Comparison of ENCODE assay signal across 12 cellular contexts in genomic region chr2:200479617-200480292, GRCh38. TPM values are rescaled to one million over a fixed set of nuclear protein-coding genes. Genes with fewer than 3 reads are reported as not detected.
DNase-seq lines count a peak whose midpoint lies in the region; ATAC-seq and TF ChIP-seq lines count a peak whose summit lies in the region.
"Had no signal": no experiment of that assay in that cellular context is flagged by ENCODE, and none has a peak within 500 bp of the region (broad histone marks: within the 10 kb centered on the region; RNA-seq: fewer than 3 reads in every experiment).

No MANE protein-coding gene starts in this region.

- H3K36me3 Mint-ChIP-seq in CD4-positive, CD25-positive, alpha-beta regulatory T cell, result peaks cover 19% of the 10 kb centered on the region

- H3K36me3 ChIP-seq in CD4-positive, CD25-positive, alpha-beta regulatory T cell (ENCODE audit: control insufficient read depth, insufficient read depth, low read length), result peaks cover 4% of the 10 kb centered on the region
- peaks cover 18% of the 10 kb centered on the region; the same call in 1 of the 2 replicates for H3K36me3 ChIP-seq in Panc1 (ENCODE audit: control insufficient read depth, insufficient read depth, low read length)
- H3K36me3 ChIP-seq in osteoblast (ENCODE audit: insufficient read depth, low read length), result peaks cover 13% of the 10 kb centered on the region
- H3K36me3 ChIP-seq in mucosa of descending colon (ENCODE audit: low read depth), result no peaks in the 10 kb centered on the region
- H3K36me3 ChIP-seq in stomach, result peaks cover 10 to 50% (median 48%) of the 10 kb centered on the region in 4 donors

- H3K4me2 ChIP-seq in osteoblast (ENCODE audit: insufficient read depth, low read length), result peak overlapping the region; percentile 62

- CTCF ChIA-PET in Panc1 (lab: Charles Lee), result no interaction called here

- peaks cover 0 to 8% (median 6%) of the 10 kb centered on the region in 4 donors for H3K4me1 Mint-ChIP-seq in CD4-positive, CD25-positive, alpha-beta regulatory T cell

- H4K20me1 ChIP-seq in osteoblast (ENCODE audit: insufficient read depth, low read length), result no peaks in the 10 kb centered on the region

- H3K27me3 Mint-ChIP-seq in CD4-positive, CD25-positive, alpha-beta regulatory T cell, result no peaks in the 10 kb centered on the region

- H3K27ac Mint-ChIP-seq in CD4-positive, CD25-positive, alpha-beta regulatory T cell, result peak overlapping the region in 1 of 3 donors; percentile 64

- H3K4me3 ChIP-seq in CD4-positive, CD25-positive, alpha-beta regulatory T cell (ENCODE audit: low read depth, low read length), result no peak overlapping the region
- H3K4me3 ChIP-seq in Panc1 (ENCODE audit: low read depth in 2 of 2, low read length in 2 of 2), result no peak overlapping the region
- H3K4me3 ChIP-seq in osteoblast (ENCODE audit: insufficient read depth, low read length), result peak overlapping the region; percentile 18
- no peak overlapping the region for H3K4me3 ChIP-seq in mucosa of descending colon
- no peak overlapping the region for H3K4me3 ChIP-seq in stomach

- no peaks in the 10 kb centered on the region for H3K79me2 ChIP-seq in osteoblast (ENCODE audit: insufficient read depth, low read length)

- H3K27me3 ChIP-seq in CD4-positive, CD25-positive, alpha-beta regulatory T cell (ENCODE audit: control insufficient read depth, insufficient read depth, low read length), result no peaks in the 10 kb centered on the region
- H3K27me3 ChIP-seq in Panc1 (ENCODE audit: control insufficient read depth, insufficient read depth, low read length) (no peaks in the 10 kb centered on the region), osteoblast (ENCODE audit: insufficient read depth, low read length) (no peaks in the 10 kb centered on the region), stomach (no peaks in the 10 kb centered on the region)

- peak; percentile 29 to 58 for ATAC-seq in CD4-positive, CD25-positive, alpha-beta regulatory T cell (ENCODE audit: low read depth in 2 of 2)
- ATAC-seq in Panc1, result peak; percentile 27; the same call in 1 of the 2 replicates
- no peak for ATAC-seq in mucosa of descending colon

- no peak for TF ChIP-seq POLR2A in stomach (IDR thresholded peaks at IDR 0.05)

- no peak overlapping the region for H3K27ac ChIP-seq in CD4-positive, CD25-positive, alpha-beta regulatory T cell (ENCODE audit: insufficient read depth, low read length, poor library complexity, severe bottlenecking)
- H3K27ac ChIP-seq in Panc1 (ENCODE audit: low read length) (peak overlapping the region; percentile 76), epithelial cell of prostate (peak overlapping the region; percentile 67), osteoblast (ENCODE audit: low read depth, low read length) (peak overlapping the region; percentile 83), stomach (peak overlapping the region in 2 of 5 donors; percentile 38 to 40)

- in situ Hi-C loops in Panc1 (cut with HindIII; ENCODE audit: low pct_unique_long_range_greater_than_20kb, low sequenced_read_pairs), result no loop called here

- WGBS in stomach, 5 donors, result 40 to 59% (median 48%) methylated on average over 10 of the region's 10 CpGs

- no peaks in the 10 kb centered on the region for H3K9me3 ChIP-seq in CD4-positive, CD25-positive, alpha-beta regulatory T cell (ENCODE audit: control insufficient read depth in 2 of 2, low read length in 2 of 2)
- no peaks in the 10 kb centered on the region for H3K9me3 ChIP-seq in Panc1 (ENCODE audit: control insufficient read depth, insufficient read depth, low read depth, low read length)
- no peaks in the 10 kb centered on the region for H3K9me3 ChIP-seq in osteoblast (ENCODE audit: low read depth, low read length)
- no peaks in the 10 kb centered on the region for H3K9me3 ChIP-seq in mucosa of descending colon
- H3K9me3 ChIP-seq in stomach, result no peaks in the 10 kb centered on the region

- no peaks in the 10 kb centered on the region for H3K9me3 Mint-ChIP-seq in CD4-positive, CD25-positive, alpha-beta regulatory T cell

- peak overlapping the region; percentile 44 for H2AFZ ChIP-seq in osteoblast (ENCODE audit: low read length)

- no peak overlapping the region for H3K4me3 Mint-ChIP-seq in CD4-positive, CD25-positive, alpha-beta regulatory T cell

- intact Hi-C loops in Panc1 (cut with micrococcal nuclease; ENCODE audit: unreplicated experiment) (loop anchor here (2.0 to 10.0 kb wide), 2 partner anchors 165 to 499 kb away; no protein-coding TSS in a partner anchor), mucosa of descending colon (cut with DNase I, micrococcal nuclease) (loop anchor here in 1 of 2 donors (5.0 to 10.0 kb wide), 2 partner anchors 175 to 497 kb away; partner anchors contain the start of gene SPATS2L), stomach (cut with DNase I; ENCODE audit: low total_unique reads) (loop anchor here (5.0 kb wide), 1 partner anchor 497 kb away; no protein-coding TSS in a partner anchor)

- TF ChIP-seq CTCF in Panc1 (IDR thresholded peaks at IDR 0.05) (no peak), osteoblast (IDR thresholded peaks at IDR 0.05; ENCODE audit: extremely low read depth, low read depth, low read length) (no peak), mucosa of descending colon (IDR thresholded peaks at IDR 0.05) (no peak), stomach (IDR thresholded peaks at IDR 0.05) (no peak)

- no TSS peak for BruUV-seq in Panc1 (replicated peaks; lab: Mats Ljungman, UMichigan)

- H3K4me1 ChIP-seq in CD4-positive, CD25-positive, alpha-beta regulatory T cell (ENCODE audit: control insufficient read depth, insufficient read depth, low read length, poor library complexity, severe bottlenecking), result no peaks in the 10 kb centered on the region
- H3K4me1 ChIP-seq in Panc1 (ENCODE audit: control insufficient read depth, insufficient read depth, low read length), result peaks cover 25% of the 10 kb centered on the region
- H3K4me1 ChIP-seq in osteoblast (ENCODE audit: insufficient read depth, low read length), result peaks cover 35% of the 10 kb centered on the region
- H3K4me1 ChIP-seq in mucosa of descending colon (ENCODE audit: low read depth), result no peaks in the 10 kb centered on the region
- peaks cover 0 to 17% (median 4%) of the 10 kb centered on the region in 4 donors for H3K4me1 ChIP-seq in stomach

- no peak for TF ChIP-seq EP300 in stomach (IDR thresholded peaks at IDR 0.05)

- POLR2A ChIA-PET in Panc1 (lab: Charles Lee), result interaction anchor here (0.7 kb wide), 1 partner anchor 141 kb away, joined by 6 read pairs; no protein-coding TSS in a partner anchor

- DNase-seq in CD4-positive, CD25-positive, alpha-beta regulatory T cell, result peak in 1 of 3 donors; percentile 58
- DNase-seq in Panc1 (ENCODE audit: low read depth, low spot score) (peak; percentile 24), epithelial cell of prostate (ENCODE audit: low read depth, low spot score) (no peak), osteoblast (ENCODE audit: insufficient read length, low spot score, missing footprints) (peak; percentile 91), mucosa of descending colon (no peak), RKO (ENCODE audit: low spot score) (no peak), 8988T (no peak), stomach (no peak)
- DNase-seq: activated gamma-delta T cell treated with Interleukin-2 at 50 U/mL for 16 hours; effector CD4-positive, alpha-beta T cell; Kasumi-1; NCI-H524 treated with DMSO at 0.1 percent for 48 hours had no signal

RNA-seq across cellular contexts. Expression of gene KCTD18, which starts 30.1 kb away (rescaled TPM):
- 18.2 TPM for total RNA-seq in CD4-positive, CD25-positive, alpha-beta regulatory T cell
- 10 to 100 TPM; 15.4 to 18.9 (median 17.2) TPM for polyA plus RNA-seq in CD4-positive, CD25-positive, alpha-beta regulatory T cell
- 14.7 TPM for total RNA-seq in Panc1 (2021; ENCODE audit: unreplicated experiment)
- polyA plus RNA-seq in Panc1 (2012; ENCODE audit: insufficient read length), result 10.2 TPM
- total RNA-seq in osteoblast, result 32.7 and 33.7 TPM in 2 replicates
- 10 to 100 TPM; 14.1 to 16.6 (median 14.8) TPM for total RNA-seq in mucosa of descending colon
- total RNA-seq in stomach, result 10 to 100 TPM in 4 of 5 donors, 1 to 10 TPM in 1; 1.2 to 22.9 (median 15.4) TPM
- 10 to 100 TPM in 2 of 3 donors, 1 to 10 TPM in 1; 7.2 to 17.9 (median 10.6) TPM for polyA plus RNA-seq in stomach

RNA-seq across cellular contexts. Expression of gene SGO2, which starts 46.3 kb away (rescaled TPM):
- total RNA-seq in CD4-positive, CD25-positive, alpha-beta regulatory T cell, result 4.2 TPM
- 1 to 10 TPM; 2.3 to 4.9 (median 2.8) TPM for polyA plus RNA-seq in CD4-positive, CD25-positive, alpha-beta regulatory T cell
- total RNA-seq in Panc1 (2021; ENCODE audit: unreplicated experiment), result 34.0 TPM
- 5.4 TPM for polyA plus RNA-seq in Panc1 (2012; ENCODE audit: insufficient read length)
- total RNA-seq in osteoblast, result 3.2 and 4.0 TPM in 2 replicates
- 1 to 10 TPM; 3.3 to 8.5 (median 3.8) TPM for total RNA-seq in mucosa of descending colon
- 1 to 10 TPM in 4 of 5 donors, under 1 TPM in 1; 0.58 to 6.7 (median 3.7) TPM for total RNA-seq in stomach
- 1 to 10 TPM in 2 of 3 donors, under 1 TPM in 1; 0.92 to 1.3 (median 1.1) TPM for polyA plus RNA-seq in stomach

Comparison
In these comparisons a context has a peak if more than half of its experiments do, and no peak if none do; other contexts are left out.
1. DNase-seq: peak in Panc1 (single experiment) and osteoblast (single experiment); none in epithelial cell of prostate (single experiment), mucosa of descending colon (0 of 3), RKO (single experiment), 8988T (single experiment) and stomach (single experiment).